ENCODE assay signal across 8 cellular contexts in the genomic region with DNA sequence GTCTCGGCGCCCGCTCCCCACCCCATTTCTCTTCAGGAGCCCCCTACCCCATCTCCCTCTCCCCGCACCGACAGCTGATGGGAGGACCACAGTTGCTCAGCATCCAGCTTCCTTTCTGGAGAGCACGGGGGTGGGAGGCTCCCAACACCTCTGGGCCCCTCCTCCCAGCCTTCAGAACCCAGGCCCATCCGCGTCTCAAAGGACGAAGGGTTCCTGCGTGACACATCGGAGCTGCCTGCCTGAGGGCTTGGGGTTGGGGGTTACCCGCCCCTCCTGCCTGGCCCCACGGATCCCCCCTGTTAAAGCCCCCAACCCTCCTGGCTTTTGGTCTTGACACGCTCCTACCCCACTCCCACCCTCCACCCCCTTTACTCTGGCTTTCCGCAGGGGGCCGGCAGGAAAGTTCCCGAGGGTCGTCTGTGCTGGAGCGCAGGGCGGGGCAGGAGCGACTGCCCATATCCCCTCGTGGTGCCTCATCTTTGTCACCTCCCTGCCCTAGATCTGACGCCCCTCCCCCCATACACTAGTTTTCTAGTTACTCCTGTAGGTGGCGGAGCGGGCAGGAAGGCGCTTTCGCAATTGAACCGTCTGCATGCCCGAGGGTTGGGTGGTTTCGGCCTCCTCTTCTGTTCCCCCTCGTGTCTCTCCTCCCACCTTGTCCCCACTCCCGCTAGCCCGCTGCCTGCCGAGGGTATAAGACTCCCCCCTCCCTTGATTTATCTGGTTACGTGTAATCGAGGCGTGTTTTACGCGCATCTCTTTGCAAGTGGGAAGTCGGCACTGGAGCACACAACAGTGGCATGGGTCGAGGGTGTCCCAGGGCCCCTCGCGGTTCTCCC. TPM values are rescaled to one million over a fixed set of nuclear protein-coding genes. Genes with fewer than 3 reads are reported as not detected.
DNase-seq lines count a peak whose midpoint lies in the region; ATAC-seq and TF ChIP-seq lines count a peak whose summit lies in the region.

No MANE protein-coding gene starts in this region.

- peak overlapping the region; percentile 99 for H2AFZ ChIP-seq in parathyroid adenoma

- H3K9me3 ChIP-seq in ES-I3 (ENCODE audit: control insufficient read depth, insufficient read depth, low read length) (no peaks in the 10 kb centered on the region), cardiac muscle cell (ENCODE audit: low read depth) (no peaks in the 10 kb centered on the region), parathyroid adenoma (ENCODE audit: control insufficient read depth, low read length) (no peaks in the 10 kb centered on the region), thyroid gland (no peaks in the 10 kb centered on the region)

- H3K4me1 ChIP-seq in ES-I3 (ENCODE audit: insufficient read depth, low read length), result peaks cover 6% of the 10 kb centered on the region; the same call in 1 of the 2 replicates
- no peaks in the 10 kb centered on the region for H3K4me1 ChIP-seq in cardiac muscle cell (ENCODE audit: low read depth)
- H3K4me1 ChIP-seq in parathyroid adenoma, result peaks cover 3% of the 10 kb centered on the region
- H3K4me1 ChIP-seq in thyroid gland, result peaks cover 6 to 9% of the 10 kb centered on the region in 2 donors

- H3K4me1 Mint-ChIP-seq in activated naive CD8-positive, alpha-beta T cell treated with anti-CD3 and anti-CD28 coated beads, Interleukin-2, amount 50 U/mL, for 24 hours, result peaks cover 52% of the 10 kb centered on the region

- intact Hi-C loops in thyroid gland (cut with DNase I), result loop anchor here (2.0 to 10.0 kb wide), 3 partner anchors 44 to 113 kb away; partner anchors contain the start of gene STXBP2

- no peaks in the 10 kb centered on the region for H3K9me3 Mint-ChIP-seq in activated naive CD8-positive, alpha-beta T cell treated with anti-CD3 and anti-CD28 coated beads, Interleukin-2, amount 50 U/mL, for 24 hours

- H3K27ac ChIP-seq in cardiac muscle cell (no peak overlapping the region), parathyroid adenoma (no peak overlapping the region), thyroid gland (peak overlapping the region in 2 of 3 donors; percentile 66 to 86)

- H3K4me2 ChIP-seq in parathyroid adenoma (ENCODE audit: low read length), result peak overlapping the region; percentile 90

- TF ChIP-seq CTCF in cardiac muscle cell (IDR thresholded peaks at IDR 0.05; ENCODE audit: low read depth, low read length), result peak; percentile 77
- peak; percentile 37 for TF ChIP-seq CTCF in parathyroid adenoma (IDR thresholded peaks at IDR 0.05)
- TF ChIP-seq CTCF in thyroid gland (IDR thresholded peaks at IDR 0.05), result peak in 4 of 6 experiments; percentile 41 to 60 (median 54)

- DNase-seq in HUDEP-2 (lab: John Stamatoyannopoulos, UW; ENCODE audit: unreplicated experiment in 76 of 76), result peak in 66 of 76 experiments; percentile 21 to 87 (median 67)
- peak; percentile 97 for DNase-seq in SKM-1 treated with dmso at 0.1 percent for 144 hours (lab: John Stamatoyannopoulos, UW; ENCODE audit: unreplicated experiment)
- DNase-seq in activated naive CD8-positive, alpha-beta T cell treated with anti-CD3 and anti-CD28 coated beads, Interleukin-2, amount 50 U/mL, for 24 hours, result peak; percentile 90
- peak; percentile 75 to 84 for DNase-seq in cardiac muscle cell (ENCODE audit: low read depth in 1 of 2, low spot score in 1 of 2)
- peak; percentile 81 to 82 for DNase-seq in thyroid gland

- peak overlapping the region; percentile 70 for H3K4me3 ChIP-seq in cardiac muscle cell
- peak overlapping the region; percentile 99 for H3K4me3 ChIP-seq in parathyroid adenoma (ENCODE audit: low read depth, low read length)
- H3K4me3 ChIP-seq in thyroid gland (replicated peaks in 1 of 3), result peak overlapping the region; percentile 84 to 99 (median 96)

- TF ChIP-seq POLR2A in thyroid gland (IDR thresholded peaks at IDR 0.05), result no peak

- peaks cover 22% of the 10 kb centered on the region for H3K27me3 Mint-ChIP-seq in activated naive CD8-positive, alpha-beta T cell treated with anti-CD3 and anti-CD28 coated beads, Interleukin-2, amount 50 U/mL, for 24 hours

- H3K27me3 ChIP-seq in cardiac muscle cell (peaks cover 9% of the 10 kb centered on the region), parathyroid adenoma (ENCODE audit: control insufficient read depth, insufficient read depth, low read length) (peaks cover 3% of the 10 kb centered on the region), thyroid gland (no peaks in the 10 kb centered on the region)

- H3K9ac ChIP-seq in ES-I3 (ENCODE audit: low read depth, low read length), result peak overlapping the region; percentile 80; the same call in 1 of the 2 replicates
- H3K9ac ChIP-seq in parathyroid adenoma, result peak overlapping the region; percentile 99

- ATAC-seq in activated naive CD8-positive, alpha-beta T cell treated with anti-CD3 and anti-CD28 coated beads, Interleukin-2, amount 50 U/mL, for 24 hours, result peak; percentile 53
- ATAC-seq in HG02973 (IDR thresholded peaks at IDR 0.05; ENCODE audit: unreplicated experiment), result no peak

- no peaks in the 10 kb centered on the region; the same call in 1 of the 2 replicates for H3K36me3 ChIP-seq in ES-I3 (ENCODE audit: insufficient read depth, low read length)
- H3K36me3 ChIP-seq in cardiac muscle cell, result peaks cover 6% of the 10 kb centered on the region
- H3K36me3 ChIP-seq in parathyroid adenoma (ENCODE audit: control insufficient read depth, insufficient read depth, low read length), result no peaks in the 10 kb centered on the region
- peaks cover 0 to 10% of the 10 kb centered on the region in 2 donors for H3K36me3 ChIP-seq in thyroid gland

- WGBS in thyroid gland, 2 donors, result 5 to 7% methylated on average over 37 to 43 of the region's 43 CpGs

- peak overlapping the region; percentile 93 for H3K27ac Mint-ChIP-seq in activated naive CD8-positive, alpha-beta T cell treated with anti-CD3 and anti-CD28 coated beads, Interleukin-2, amount 50 U/mL, for 24 hours

- H3K4me3 Mint-ChIP-seq in activated naive CD8-positive, alpha-beta T cell treated with anti-CD3 and anti-CD28 coated beads, Interleukin-2, amount 50 U/mL, for 24 hours, result peak overlapping the region; percentile 85

- peaks cover 19% of the 10 kb centered on the region for H3K36me3 Mint-ChIP-seq in activated naive CD8-positive, alpha-beta T cell treated with anti-CD3 and anti-CD28 coated beads, Interleukin-2, amount 50 U/mL, for 24 hours (ENCODE audit: low read depth)

- no peaks in the 10 kb centered on the region for H3K79me2 ChIP-seq in parathyroid adenoma

RNA-seq across cellular contexts. Expression of gene TRAPPC5, which starts 0.9 kb away (rescaled TPM):
- 95.9 and 96.2 TPM in 2 replicates for total RNA-seq in cardiac muscle cell
- 111 and 120 TPM in 2 replicates for polyA plus RNA-seq in cardiac muscle cell
- total RNA-seq in thyroid gland, result 100 to 1,000 TPM in 2 of 4 donors, 10 to 100 TPM in 2; 46.8 to 111 (median 93.1) TPM

RNA-seq across cellular contexts. Expression of gene MCEMP1, which starts 4.7 kb away (rescaled TPM):
- total RNA-seq in cardiac muscle cell, result not detected in 2 replicates
- not detected in 2 replicates for polyA plus RNA-seq in cardiac muscle cell
- total RNA-seq in thyroid gland, result 1 to 10 TPM in 1 of 4 donors, under 1 TPM in 1, not detected in 2; 0.54 to 1.7 TPM

RNA-seq across cellular contexts. Expression of gene RETN, which starts 12.7 kb away (rescaled TPM):
- total RNA-seq in cardiac muscle cell, result not detected in 2 replicates
- polyA plus RNA-seq in cardiac muscle cell, result not detected in 2 replicates
- not detected for total RNA-seq in thyroid gland

RNA-seq across cellular contexts. Expression of gene FCER2, which starts 20.4 kb away (rescaled TPM):
- total RNA-seq in cardiac muscle cell (not detected in 2 replicates), thyroid gland (not detected)
- 0.39 TPM in 1 of 2 replicates, not detected in the other for polyA plus RNA-seq in cardiac muscle cell

RNA-seq across cellular contexts. Expression of gene STXBP2, which starts 44.6 kb away (rescaled TPM):
- 16.0 and 33.6 TPM in 2 replicates for total RNA-seq in cardiac muscle cell
- 32.7 and 51.2 TPM in 2 replicates for polyA plus RNA-seq in cardiac muscle cell
- total RNA-seq in thyroid gland, result 10 to 100 TPM; 48.8 to 89.2 (median 70.2) TPM

Comparison
In these comparisons a context has a peak if more than half of its experiments do, and no peak if none do; other contexts are left out.
1. H3K27ac ChIP-seq: peak in thyroid gland (2 of 3); none in cardiac muscle cell (single experiment) and parathyroid adenoma (single experiment).
2. Peak in every context shown above with its lines, with median percentiles within 50 percentile points of each other: DNase-seq, H3K4me3 ChIP-seq and CTCF ChIP-seq.